ENCODE assay signal across 1 cellular context in genomic region chr10:99430451-99431189, GRCh38.
TF ChIP-seq lines count a peak whose summit lies in the region.

TSS of gene GOT1 (minus strand) at chr10:99430624. CDS start at chr10:99430565, 59 bp downstream.

TF ChIP-seq in liver, 16 proteins besides CTCF, POLR2A, EP300 and RAD21 (continued from another document):
- TF ChIP-seq ATF3 (IDR thresholded peaks at IDR 0.05), result peak; percentile 98
- no peak for TF ChIP-seq FOXA2 (IDR thresholded peaks at IDR 0.05)
- peak in 1 of 2 donors; percentile 77 for TF ChIP-seq GABPA (IDR thresholded peaks at IDR 0.05 in 1 of 2, conservative IDR thresholded peaks at IDR 0.05 in 1 of 2)
- TF ChIP-seq HNF4G (IDR thresholded peaks at IDR 0.05), result peak; percentile 21
- TF ChIP-seq RXRA (IDR thresholded peaks at IDR 0.05), result peak in 1 of 2 donors; percentile 88
- TF ChIP-seq JUND (IDR thresholded peaks at IDR 0.05), result peak; percentile 74 to 75
- TF ChIP-seq SP1 (IDR thresholded peaks at IDR 0.05), result peak; percentile 99
- TF ChIP-seq YY1 (IDR thresholded peaks at IDR 0.05), result peak; percentile 73
- peak; percentile 98 for TF ChIP-seq NR2F2 (IDR thresholded peaks at IDR 0.05)
- TF ChIP-seq HNF4A (conservative IDR thresholded peaks at IDR 0.05), result peak; percentile 59 to 72
- peak; percentile 98 for TF ChIP-seq TAF1 (conservative IDR thresholded peaks at IDR 0.05)
TF ChIP-seq in liver: peak in this region for 15.
